In genomic region chr2:8457620-8458255, GRCh38 we compare ENCODE assay signal across 10 cellular contexts.
DNase-seq lines count a peak whose midpoint lies in the region; ATAC-seq lines count a peak whose summit lies in the region.
"Had no signal": no experiment of that assay in that cellular context is flagged by ENCODE, and none has a peak within 500 bp of the region (broad histone marks: within the 10 kb centered on the region; RNA-seq: fewer than 3 reads in every experiment).

No MANE protein-coding gene starts in this region.

- H3K36me3 Mint-ChIP-seq in stimulated activated effector memory CD8-positive, alpha-beta T cell treated with anti-CD3 and anti-CD28 coated beads, Interleukin-12 subunit alpha, Interleukin-12 subunit beta, amount 100 ng/mL, for 72 hours, result peaks cover 28% of the 10 kb centered on the region
- H3K36me3 Mint-ChIP-seq: IgD-negative memory B cell had no signal

- H2AK5ac ChIP-seq in neuronal stem cell (ENCODE audit: low read depth, low read length), result no peak overlapping the region

- ATAC-seq in stimulated activated effector memory CD8-positive, alpha-beta T cell treated with anti-CD3 and anti-CD28 coated beads, Interleukin-12 subunit alpha, Interleukin-12 subunit beta, amount 100 ng/mL, for 72 hours, result no peak
- ATAC-seq in GM18502 (IDR thresholded peaks at IDR 0.05; ENCODE audit: poor library complexity, unreplicated experiment), result no peak

- peak overlapping the region; percentile 99 for H3K27ac Mint-ChIP-seq in stimulated activated effector memory CD8-positive, alpha-beta T cell treated with anti-CD3 and anti-CD28 coated beads, Interleukin-12 subunit alpha, Interleukin-12 subunit beta, amount 100 ng/mL, for 72 hours
- H3K27ac Mint-ChIP-seq: IgD-negative memory B cell had no signal

- no peaks in the 10 kb centered on the region for H3K9me3 Mint-ChIP-seq in stimulated activated effector memory CD8-positive, alpha-beta T cell treated with anti-CD3 and anti-CD28 coated beads, Interleukin-12 subunit alpha, Interleukin-12 subunit beta, amount 100 ng/mL, for 72 hours
- H3K9me3 Mint-ChIP-seq: IgD-negative memory B cell had no signal

- no peak overlapping the region for H2BK5ac ChIP-seq in neuronal stem cell (ENCODE audit: low read length)

- H3K14ac ChIP-seq in neuronal stem cell (ENCODE audit: low read length), result no peak overlapping the region

- no peak overlapping the region for H3K4ac ChIP-seq in neuronal stem cell (ENCODE audit: low read length)

- no peaks in the 10 kb centered on the region for H3K27me3 ChIP-seq in effector memory CD4-positive, alpha-beta T cell (replicated peaks; ENCODE audit: control insufficient read depth, insufficient read depth, low read length, poor library complexity, severe bottlenecking)
- peaks cover 0 to 5% (median 0%) of the 10 kb centered on the region in 3 experiments for H3K27me3 ChIP-seq in neuronal stem cell (ENCODE audit: control insufficient read depth in 3 of 3, insufficient read depth in 3 of 3, low read depth in 1 of 3, low read length in 3 of 3)
- H3K27me3 ChIP-seq: SJSA1 had no signal

- H2BK15ac ChIP-seq in neuronal stem cell (ENCODE audit: low read length), result no peak overlapping the region

- H3K9me3 ChIP-seq in effector memory CD4-positive, alpha-beta T cell (ENCODE audit: control insufficient read depth, low read length), result no peaks in the 10 kb centered on the region
- H3K9me3 ChIP-seq in neuronal stem cell (replicated peaks in 1 of 2; ENCODE audit: control insufficient read depth in 2 of 2, insufficient read depth in 1 of 2, low read depth in 1 of 2, low read length in 2 of 2), result no peaks in the 10 kb centered on the region
- H3K9me3 ChIP-seq: SJSA1 had no signal

- no peak overlapping the region for H2AFZ ChIP-seq in neuronal stem cell (ENCODE audit: low read length)

- WGBS in neuronal stem cell (ENCODE audit: extremely low coverage in 2 of 2, insufficient read length in 2 of 2, insufficient replicate concordance in 1 of 2), 2 donors, result no CpG with 5 or more reads among the region's 18 CpGs

- peak overlapping the region; percentile 78 for H3K4me3 Mint-ChIP-seq in stimulated activated effector memory CD8-positive, alpha-beta T cell treated with anti-CD3 and anti-CD28 coated beads, Interleukin-12 subunit alpha, Interleukin-12 subunit beta, amount 100 ng/mL, for 72 hours

- H4K91ac ChIP-seq in neuronal stem cell (ENCODE audit: low read depth, low read length, poor library complexity), result no peak overlapping the region

- H2BK12ac ChIP-seq in neuronal stem cell (ENCODE audit: low read length), result no peak overlapping the region

- peaks cover 30% of the 10 kb centered on the region for H3K4me1 ChIP-seq in effector memory CD4-positive, alpha-beta T cell (ENCODE audit: control insufficient read depth, insufficient read depth, low read length, poor library complexity, severe bottlenecking)
- peaks cover 0 to 1% of the 10 kb centered on the region in 2 donors for H3K4me1 ChIP-seq in neuronal stem cell (ENCODE audit: control insufficient read depth in 2 of 2, insufficient read depth in 1 of 2, low read depth in 1 of 2, low read length in 2 of 2)
- H3K4me1 ChIP-seq: SJSA1 had no signal

- no peak overlapping the region for H3K9ac ChIP-seq in neuronal stem cell (ENCODE audit: low read depth, low read length, poor library complexity)

- no peak overlapping the region for H4K8ac ChIP-seq in neuronal stem cell (ENCODE audit: low read depth, low read length)

- peak overlapping the region; percentile 54 for H3K4me3 ChIP-seq in effector memory CD4-positive, alpha-beta T cell (ENCODE audit: insufficient read depth, low read depth, low read length, poor library complexity, severe bottlenecking)
- no peak overlapping the region for H3K4me3 ChIP-seq in neuronal stem cell (ENCODE audit: low read length in 2 of 2)
- H3K4me3 ChIP-seq: SJSA1 had no signal

- no peak overlapping the region for H2BK120ac ChIP-seq in neuronal stem cell (ENCODE audit: low read depth, low read length)

- H3K4me1 Mint-ChIP-seq in stimulated activated effector memory CD8-positive, alpha-beta T cell treated with anti-CD3 and anti-CD28 coated beads, Interleukin-12 subunit alpha, Interleukin-12 subunit beta, amount 100 ng/mL, for 72 hours, result peaks cover 85% of the 10 kb centered on the region

- H3K27ac ChIP-seq in effector memory CD4-positive, alpha-beta T cell (ENCODE audit: insufficient read depth, low read length, poor library complexity, severe bottlenecking), result peak overlapping the region; percentile 63
- H3K27ac ChIP-seq in neuronal stem cell (replicated peaks; ENCODE audit: low read length), result no peak overlapping the region
- H3K27ac ChIP-seq: SJSA1 had no signal

- no peak overlapping the region for H3K23ac ChIP-seq in neuronal stem cell (ENCODE audit: low read depth, low read length, poor library complexity)

- DNase-seq in NK-92 treated with Interleukin-12 subunit alpha and Interleukin-12 subunit beta, amount 100 ng/mL, for 24 hours (lab: John Stamatoyannopoulos, UW), result peak; percentile 59
- DNase-seq in NK-92 (lab: John Stamatoyannopoulos, UW; ENCODE audit: unreplicated experiment) (no peak), NCI-H69 (lab: John Stamatoyannopoulos, UW) (peak; percentile 71), neuronal stem cell (ENCODE audit: low spot score) (no peak), NOMO-1 treated with DMSO at 0.1 percent for 48 hours (lab: John Stamatoyannopoulos, UW; ENCODE audit: unreplicated experiment) (no peak)
- DNase-seq in effector memory CD4-positive, alpha-beta T cell, result peak in 2 of 3 donors; percentile 17 to 18
- no peak for DNase-seq in stimulated activated effector memory CD8-positive, alpha-beta T cell treated with anti-CD3 and anti-CD28 coated beads, Interleukin-12 subunit alpha, Interleukin-12 subunit beta, amount 100 ng/mL, for 72 hours (ENCODE audit: low spot score in 2 of 2)

- no peaks in the 10 kb centered on the region for H3K79me1 ChIP-seq in neuronal stem cell (ENCODE audit: low read depth, low read length)

- no peak overlapping the region for H3K4me2 ChIP-seq in neuronal stem cell (ENCODE audit: insufficient read depth, low read length, poor library complexity, severe bottlenecking)

- no peaks in the 10 kb centered on the region for H3K36me3 ChIP-seq in effector memory CD4-positive, alpha-beta T cell (ENCODE audit: control insufficient read depth, insufficient read depth, low read length)
- H3K36me3 ChIP-seq in neuronal stem cell (replicated peaks in 1 of 2; ENCODE audit: control insufficient read depth in 2 of 2, insufficient read depth in 2 of 2, low read length in 2 of 2), result no peaks in the 10 kb centered on the region
- H3K36me3 ChIP-seq: SJSA1 had no signal

- no peak overlapping the region for H3K18ac ChIP-seq in neuronal stem cell (ENCODE audit: low read length)

Comparison
In these comparisons a context has a peak if more than half of its experiments do, and no peak if none do; other contexts are left out.
1. DNase-seq: peak in NK-92 treated with Interleukin-12 subunit alpha and Interleukin-12 subunit beta, amount 100 ng/mL, for 24 hours (single experiment), NCI-H69 (single experiment) and effector memory CD4-positive, alpha-beta T cell (2 of 3); none in NK-92 (single experiment), stimulated activated effector memory CD8-positive, alpha-beta T cell treated with anti-CD3 and anti-CD28 coated beads, Interleukin-12 subunit alpha, Interleukin-12 subunit beta, amount 100 ng/mL, for 72 hours (0 of 2), neuronal stem cell (single experiment) and NOMO-1 treated with DMSO at 0.1 percent for 48 hours (single experiment).